Comparison of ENCODE assay signal across 12 cellular contexts in genomic region chr11:68441466-68442230, GRCh38. TPM values are rescaled to one million over a fixed set of nuclear protein-coding genes. Genes with fewer than 3 reads are reported as not detected.
DNase-seq lines count a peak whose midpoint lies in the region; ATAC-seq, FAIRE-seq and TF ChIP-seq lines count a peak whose summit lies in the region.
"Had no signal": no experiment of that assay in that cellular context is flagged by ENCODE, and none has a peak within 500 bp of the region (broad histone marks: within the 10 kb centered on the region; RNA-seq: fewer than 3 reads in every experiment).

No MANE protein-coding gene starts in this region.

- intact Hi-C loops in HepG2 (cut with micrococcal nuclease; ENCODE audit: unreplicated experiment) (no loop called here), right lobe of liver (cut with DNase I) (loop anchor here in 1 of 2 donors (10.0 kb wide), 1 partner anchor 187 kb away; no protein-coding TSS in a partner anchor)

- H3K4me3 ChIP-seq in HepG2 (replicated peaks in 1 of 3; ENCODE audit: insufficient read depth in 1 of 3, low read depth in 2 of 3, low read length in 3 of 3): no peak overlapping the region
- H3K4me3 ChIP-seq in right lobe of liver: no peak overlapping the region
- H3K4me3 ChIP-seq: colonic mucosa, right atrium auricular region had no signal

- no peak overlapping the region for H3K4me2 ChIP-seq in HepG2 (ENCODE audit: low read depth, low read length)

- H3K36me3 ChIP-seq in HepG2 (replicated peaks in 1 of 2; ENCODE audit: control insufficient read depth in 1 of 2, insufficient read depth in 2 of 2, low read length in 2 of 2) (peaks cover 42 to 69% of the 10 kb centered on the region in 2 experiments), right lobe of liver (peaks cover 0 to 63% (median 27%) of the 10 kb centered on the region in 4 donors)
- H3K36me3 ChIP-seq: colonic mucosa had no signal

- in situ Hi-C loops in HepG2 (cut with HindIII; ENCODE audit: extremely low pct_ligation_motif_present, low pct_unique_long_range_greater_than_20kb): no loop called here

- no peaks in the 10 kb centered on the region for H3K9me3 ChIP-seq in HepG2 (ENCODE audit: low read length)
- no peaks in the 10 kb centered on the region for H3K9me3 ChIP-seq in right lobe of liver
- H3K9me3 ChIP-seq: colonic mucosa, right atrium auricular region had no signal

- no peak overlapping the region for H2AFZ ChIP-seq in HepG2 (ENCODE audit: low read length)

- TF ChIP-seq POLR2A in HepG2 (IDR thresholded peaks at IDR 0.05; ENCODE audit: insufficient read depth in 1 of 2, low read depth in 2 of 2, low read length in 2 of 2) (no peak), right lobe of liver (IDR thresholded peaks at IDR 0.05) (no peak)

- WGBS in HepG2 (ENCODE audit: low lambda C conversion rate): 94% methylated on average over 6 of the region's 6 CpGs
- WGBS in right lobe of liver (ENCODE audit: insufficient coverage, low coverage, low lambda C conversion rate, missing lambda C conversion rate): 59% methylated on average over 4 of the region's 6 CpGs

- no peak for TF ChIP-seq RAD21 in HepG2 (CRISPR knock-in tag; IDR thresholded peaks at IDR 0.05)

- H3K27ac Mint-ChIP-seq in HFFc6: no peak overlapping the region
- peak overlapping the region in 1 of 2 donors; percentile 75 for H3K27ac Mint-ChIP-seq in effector memory CD8-positive, alpha-beta T cell
- H3K27ac Mint-ChIP-seq: immature natural killer cell had no signal

- peaks cover 17% of the 10 kb centered on the region for H3K4me1 Mint-ChIP-seq in HFFc6 (ENCODE audit: low read depth)
- peaks cover 0 to 4% of the 10 kb centered on the region in 2 donors for H3K4me1 Mint-ChIP-seq in effector memory CD8-positive, alpha-beta T cell (ENCODE audit: low read depth in 2 of 2)
- H3K4me1 Mint-ChIP-seq: immature natural killer cell had no signal

- CTCF ChIA-PET in HepG2 (lab: Yijun Ruan, JAX; ENCODE audit: low intra/inter-chr PET ratio, low total read pairs): no interaction called here

- no peaks in the 10 kb centered on the region for H3K27me3 ChIP-seq in HepG2 (ENCODE audit: control insufficient read depth in 1 of 2, insufficient read depth in 2 of 2, low read length in 2 of 2)
- H3K27me3 ChIP-seq in right lobe of liver: no peaks in the 10 kb centered on the region
- H3K27me3 ChIP-seq: colonic mucosa, right atrium auricular region had no signal

- H3K9me3 Mint-ChIP-seq in HFFc6: no peaks in the 10 kb centered on the region
- no peaks in the 10 kb centered on the region for H3K9me3 Mint-ChIP-seq in effector memory CD8-positive, alpha-beta T cell
- H3K9me3 Mint-ChIP-seq: immature natural killer cell had no signal

- H3K9ac ChIP-seq in HepG2 (ENCODE audit: insufficient read depth, low read depth, low read length): no peak overlapping the region

- peaks cover 8% of the 10 kb centered on the region; the same call in 1 of the 2 replicates for H4K20me1 ChIP-seq in HepG2 (ENCODE audit: insufficient read depth, low read length)

- peaks cover 1% of the 10 kb centered on the region; the same call in 1 of the 2 replicates for H3K27me3 Mint-ChIP-seq in HFFc6 (ENCODE audit: insufficient read depth)
- H3K27me3 Mint-ChIP-seq in effector memory CD8-positive, alpha-beta T cell: no peaks in the 10 kb centered on the region

- POLR2A ChIA-PET in HepG2 (lab: Yijun Ruan, JAX): no interaction called here

- no peak overlapping the region for H3K4me3 Mint-ChIP-seq in HFFc6
- no peak overlapping the region for H3K4me3 Mint-ChIP-seq in effector memory CD8-positive, alpha-beta T cell
- H3K4me3 Mint-ChIP-seq: immature natural killer cell had no signal

- BruUV-seq in HepG2 (replicated peaks; lab: Mats Ljungman, UMichigan): TSS peak; percentile 28

- no peaks in the 10 kb centered on the region for H3K79me2 ChIP-seq in HepG2 (ENCODE audit: insufficient read depth, low read length)

- TF ChIP-seq CTCF in HepG2 (CRISPR knock-in tag; IDR thresholded peaks at IDR 0.05) (no peak), right lobe of liver (IDR thresholded peaks at IDR 0.05) (no peak), HFFc6 (IDR thresholded peaks at IDR 0.05) (no peak; the same call in 1 of the 2 replicates)

- FAIRE-seq in HepG2 (lab: Jason Lieb, UNC): no peak

- H3K4me1 ChIP-seq in HepG2 (ENCODE audit: insufficient read depth, low read length): no peaks in the 10 kb centered on the region
- no peaks in the 10 kb centered on the region for H3K4me1 ChIP-seq in right lobe of liver
- H3K4me1 ChIP-seq: colonic mucosa had no signal

- H3K27ac ChIP-seq in HepG2 (ENCODE audit: extremely low read length, insufficient read depth, low read length): no peak overlapping the region
- no peak overlapping the region for H3K27ac ChIP-seq in right lobe of liver
- H3K27ac ChIP-seq: colonic mucosa, right atrium auricular region had no signal

- TF ChIP-seq EP300 in HepG2 (IDR thresholded peaks at IDR 0.05; ENCODE audit: low read depth in 2 of 2, low read length in 2 of 2) (no peak), HepG2 (CRISPR knock-in tag; IDR thresholded peaks at IDR 0.05; ENCODE audit: borderline replicate concordance) (no peak)

- no peak for ATAC-seq in HepG2
- ATAC-seq in right lobe of liver: no peak
- ATAC-seq in GM18909 (IDR thresholded peaks at IDR 0.05; ENCODE audit: poor library complexity, unreplicated experiment): no peak
- ATAC-seq in effector memory CD8-positive, alpha-beta T cell (replicated peaks): no peak
- no peak for ATAC-seq in HG02610 (IDR thresholded peaks at IDR 0.05; ENCODE audit: unreplicated experiment)

- H3K36me3 Mint-ChIP-seq in HFFc6 (ENCODE audit: low read depth): no peaks in the 10 kb centered on the region
- no peaks in the 10 kb centered on the region for H3K36me3 Mint-ChIP-seq in effector memory CD8-positive, alpha-beta T cell (ENCODE audit: insufficient read depth)
- H3K36me3 Mint-ChIP-seq: immature natural killer cell had no signal

- no peak for DNase-seq in HepG2 (ENCODE audit: low spot score)
- DNase-seq in right lobe of liver: no peak
- DNase-seq in NCI-H524 treated with DMSO at 0.1 percent for 48 hours (lab: John Stamatoyannopoulos, UW): peak; percentile 25
- peak; percentile 82 for DNase-seq in fibroblast of peridontal ligament (ENCODE audit: extremely low read depth)
- DNase-seq in HFFc6: no peak
- no peak for DNase-seq in effector memory CD8-positive, alpha-beta T cell
- DNase-seq: colonic mucosa, immature natural killer cell, SIG-M5 had no signal

TF ChIP-seq in HepG2, 621 proteins besides CTCF, POLR2A, EP300 and RAD21 (continues in another document):
- TF ChIP-seq TOE1 (CRISPR knock-in tag; IDR thresholded peaks at IDR 0.05): no peak
- TF ChIP-seq ZNF629 (CRISPR knock-in tag; conservative IDR thresholded peaks at IDR 0.05): no peak
- TF ChIP-seq MTF1 (CRISPR knock-in tag; IDR thresholded peaks at IDR 0.05): no peak
- no peak for TF ChIP-seq XBP1 (CRISPR knock-in tag; IDR thresholded peaks at IDR 0.05)
- no peak for TF ChIP-seq TFDP1 (CRISPR knock-in tag; IDR thresholded peaks at IDR 0.05; ENCODE audit: borderline replicate concordance)
- TF ChIP-seq KLF12 (CRISPR knock-in tag; IDR thresholded peaks at IDR 0.05; ENCODE audit: borderline replicate concordance): no peak
- no peak for TF ChIP-seq PITX1 (CRISPR knock-in tag; IDR thresholded peaks at IDR 0.05)
- no peak for TF ChIP-seq U2AF2 (IDR thresholded peaks at IDR 0.05; ENCODE audit: low read depth, low read length)
- no peak for TF ChIP-seq ZNF564 (CRISPR knock-in tag; IDR thresholded peaks at IDR 0.05)
- no peak for TF ChIP-seq ZNF337 (CRISPR knock-in tag; IDR thresholded peaks at IDR 0.05; ENCODE audit: borderline replicate concordance, low read depth)
- TF ChIP-seq HDAC1 (CRISPR knock-in tag; IDR thresholded peaks at IDR 0.05): no peak
- TF ChIP-seq DR1 (CRISPR knock-in tag; IDR thresholded peaks at IDR 0.05): no peak
- TF ChIP-seq ZNF740 (CRISPR knock-in tag; IDR thresholded peaks at IDR 0.05): no peak

RNA-seq across cellular contexts. Expression of gene PPP6R3, which starts 18.9 kb away (rescaled TPM):
- total RNA-seq in HepG2 (2016; rRNA removed; fragmentation: Illumina TruSeq; extraction: Trizol): 83.4 and 116 TPM in 2 replicates
- 49.8 and 56.0 TPM in 2 replicates for total RNA-seq in HepG2 (2016; cell fraction: cytosol; rRNA removed; fragmentation: Illumina TruSeq; extraction: Trizol; ENCODE audit: low read depth)
- total RNA-seq in HepG2 (2016; cell fraction: insoluble cytoplasmic fraction; rRNA removed; fragmentation: Illumina TruSeq; extraction: Trizol): 85.1 and 111 TPM in 2 replicates
- 37.5 and 46.3 TPM in 2 replicates for total RNA-seq in HepG2 (2016; cell fraction: membrane; rRNA removed; fragmentation: Illumina TruSeq; extraction: Trizol)
- 111 and 115 TPM in 2 replicates for total RNA-seq in HepG2 (2016; cell fraction: nucleus; rRNA removed; fragmentation: Illumina TruSeq; extraction: Trizol)
- 30.9 and 41.2 TPM in 2 replicates for polyA plus RNA-seq in HepG2 (2011; rRNA removed)
- 18.1 and 20.9 TPM in 2 replicates for polyA plus RNA-seq in HepG2 (2011; cell fraction: cytosol; rRNA removed)
- 63.6 and 74.5 TPM in 2 replicates for polyA plus RNA-seq in HepG2 (2011; cell fraction: nucleus; rRNA removed)
- 32.1 and 33.2 TPM in 2 replicates for polyA plus RNA-seq in HepG2 (2012)
- 1.3 and 1.9 TPM in 2 replicates for polyA plus RNA-seq in HepG2 (2016; cell fraction: cytosol; fragmentation: Illumina TruSeq; extraction: Trizol; ENCODE audit: low read depth)
- 58.4 and 61.6 TPM in 2 replicates for polyA plus RNA-seq in HepG2 (2016; cell fraction: insoluble cytoplasmic fraction; fragmentation: Illumina TruSeq; extraction: Trizol; ENCODE audit: low read depth)
- polyA plus RNA-seq in HepG2 (2016; cell fraction: membrane; fragmentation: Illumina TruSeq; extraction: Trizol; ENCODE audit: low read depth): 5.5 and 6.1 TPM in 2 replicates
- polyA plus RNA-seq in HepG2 (2016; cell fraction: nucleus; fragmentation: Illumina TruSeq; extraction: Trizol; ENCODE audit: insufficient read depth, low read depth): 79.2 and 84.2 TPM in 2 replicates
- 80.8 and 126 TPM in 2 replicates for polyA minus RNA-seq in HepG2 (2011; rRNA and poly(A)+ RNA removed; ENCODE audit: low replicate concordance)
- polyA minus RNA-seq in HepG2 (2011; cell fraction: cytosol; rRNA and poly(A)+ RNA removed): 50.9 and 56.9 TPM in 2 replicates
- 188 and 194 TPM in 2 replicates for polyA minus RNA-seq in HepG2 (2011; cell fraction: nucleus; rRNA and poly(A)+ RNA removed)
- total RNA-seq in right lobe of liver: 10 to 100 TPM; 35.8 to 48.3 (median 39.2) TPM
- total RNA-seq in HFFc6 (2021; fragmentation: NEBNext Ultra II Directional; extraction: Animal tissue kit (Norgen Biotek cat#: 25700)): 10 to 100 TPM; 62.5 to 72.0 (median 67.8) TPM

Comparison
In these comparisons a context has a peak if more than half of its experiments do, and no peak if none do; other contexts are left out.
1. DNase-seq: peak in NCI-H524 treated with DMSO at 0.1 percent for 48 hours (single experiment) and fibroblast of peridontal ligament (single experiment); none in HepG2 (single experiment), right lobe of liver (0 of 3), HFFc6 (single experiment) and effector memory CD8-positive, alpha-beta T cell (0 of 3).